Comparison of ENCODE assay signal across 2 cellular contexts in genomic region chr3:160676547-160677303, GRCh38.
TF ChIP-seq lines count a peak whose summit lies in the region.

ARL14 (plus strand) TSS chr3:160677160; CDS start chr3:160677347, 187 bp downstream.

TF ChIP-seq in A549, 52 proteins besides CTCF, POLR2A, EP300 and RAD21 (continued from another document):
- TF ChIP-seq FOSL2 (IDR thresholded peaks at IDR 0.05) (peak; percentile 43; the same call in 1 of the 2 replicates), FOSL2 (CRISPR knock-in tag; IDR thresholded peaks at IDR 0.05) (peak; percentile 81), MAFK (IDR thresholded peaks at IDR 0.05; ENCODE audit: partially characterized antibody) (peak; percentile 67), MAZ (IDR thresholded peaks at IDR 0.05; ENCODE audit: borderline replicate concordance, low read depth, low read length) (no peak)

TF ChIP-seq in GM12878, 131 proteins besides CTCF, POLR2A, EP300 and RAD21 (continued from another document):
- TF ChIP-seq ZNF207 (IDR thresholded peaks at IDR 0.05; ENCODE audit: borderline replicate concordance) (no peak), TCF7 (IDR thresholded peaks at IDR 0.05; ENCODE audit: borderline replicate concordance) (no peak), HCFC1 (IDR thresholded peaks at IDR 0.05; ENCODE audit: low read length) (no peak), NFXL1 (IDR thresholded peaks at IDR 0.05; ENCODE audit: borderline replicate concordance) (no peak), MTA2 (IDR thresholded peaks at IDR 0.05; ENCODE audit: low read depth) (no peak), ESRRA (IDR thresholded peaks at IDR 0.05; ENCODE audit: low read length) (no peak), JUNB (IDR thresholded peaks at IDR 0.05) (peak; percentile 19; the same call in 1 of the 2 replicates)
TF ChIP-seq in GM12878: peak in this region for 2.
